ENCODE assay signal across 28 cellular contexts in genomic region chr9:134221273-134222017, GRCh38. TPM values are rescaled to one million over a fixed set of nuclear protein-coding genes. Genes with fewer than 3 reads are reported as not detected.
DNase-seq lines count a peak whose midpoint lies in the region; FAIRE-seq and TF ChIP-seq lines count a peak whose summit lies in the region.
"Had no signal": no experiment of that assay in that cellular context is flagged by ENCODE, and none has a peak within 500 bp of the region (broad histone marks: within the 10 kb centered on the region; RNA-seq: fewer than 3 reads in every experiment).

No MANE protein-coding gene starts in this region.

- H3K9me3 Mint-ChIP-seq in activated CD4-positive, alpha-beta T cell treated with anti-CD3 and anti-CD28 coated beads, Interleukin-2, amount 10 ng/mL, durations not matched to agents 24 days and 14 days = no peaks in the 10 kb centered on the region
- H3K9me3 Mint-ChIP-seq: CD4-positive, CD25-positive, alpha-beta regulatory T cell; memory B cell; stimulated activated naive CD8-positive, alpha-beta T cell treated with anti-CD3 and anti-CD28 coated beads, Interleukin-15, amount 100 ng/mL, for 72 hours; WTC11 had no signal

- CTCF ChIA-PET in HEK293 (lab: Yijun Ruan, JAX) = no interaction called here

- POLR2A ChIA-PET in HEK293 (lab: Yijun Ruan, JAX) = no interaction called here

- DNase-seq in NCI-H2171 treated with DMSO at 0.1 percent for 48 hours (lab: John Stamatoyannopoulos, UW) = peak; percentile 80
- peak; percentile 64 for DNase-seq in kidney
- DNase-seq in posterior vena cava (ENCODE audit: low spot score) = peak; percentile 74
- DNase-seq in activated CD4-positive, alpha-beta T cell treated with anti-CD3 and anti-CD28 coated beads, Interleukin-2, amount 10 ng/mL, durations not matched to agents 24 days and 14 days = no peak
- no peak for DNase-seq in activated T-cell treated with anti-CD3 and anti-CD28 coated beads, Interleukin-2, amount 50 U/mL, for 1 hour
- DNase-seq in activated gamma-delta T cell treated with Interleukin-2 at 50 U/mL for 16 hours = no peak
- DNase-seq in BE2C = no peak
- DNase-seq: activated CD4-positive, alpha-beta T cell treated with anti-CD3 and anti-CD28 coated beads, Interleukin-2, amount 50 U/mL, for 1 hour; activated naive CD4-positive, alpha-beta T cell; activated T-cell treated with anti-CD3 and anti-CD28 coated beads, Interleukin-2, amount 50 U/mL, for 48 hours; CD4-positive, CD25-positive, alpha-beta regulatory T cell; EL; GOT3; NCI-H187; NCI-H2227 treated with DMSO at 0.1 percent for 48 hours; stimulated activated CD8-positive, alpha-beta memory T cell treated with anti-CD3 and anti-CD28 coated beads, Interleukin-4, amount 100 ng/mL, for 48 hours; stimulated activated naive CD8-positive, alpha-beta T cell treated with anti-CD3 and anti-CD28 coated beads, Interleukin-15, amount 100 ng/mL, for 72 hours; T1000 had no signal

- no peaks in the 10 kb centered on the region for H3K36me3 Mint-ChIP-seq in activated CD4-positive, alpha-beta T cell treated with anti-CD3 and anti-CD28 coated beads, Interleukin-2, amount 10 ng/mL, durations not matched to agents 24 days and 14 days (ENCODE audit: low read depth)
- H3K36me3 Mint-ChIP-seq: CD4-positive, CD25-positive, alpha-beta regulatory T cell; memory B cell; WTC11 had no signal

- no peak overlapping the region for H3K4me3 ChIP-seq in HEK293 (ENCODE audit: low read depth, low read length)
- no peak overlapping the region for H3K4me3 ChIP-seq in kidney (ENCODE audit: low read length in 2 of 2)
- no peak overlapping the region for H3K4me3 ChIP-seq in BE2C (ENCODE audit: low read depth, low read length)
- H3K4me3 ChIP-seq: GM12878 had no signal

- H3K4me1 Mint-ChIP-seq in activated CD4-positive, alpha-beta T cell treated with anti-CD3 and anti-CD28 coated beads, Interleukin-2, amount 10 ng/mL, durations not matched to agents 24 days and 14 days = no peaks in the 10 kb centered on the region
- H3K4me1 Mint-ChIP-seq: memory B cell; stimulated activated naive CD8-positive, alpha-beta T cell treated with anti-CD3 and anti-CD28 coated beads, Interleukin-15, amount 100 ng/mL, for 72 hours had no signal

- H3K4me1 ChIP-seq in HEK293 (ENCODE audit: control insufficient read depth, insufficient read depth, low read length) (peaks cover 6% of the 10 kb centered on the region; the same call in 1 of the 2 replicates), kidney (ENCODE audit: control insufficient read depth in 1 of 2, insufficient read depth in 1 of 2, low read depth in 1 of 2, low read length in 2 of 2) (peaks cover 9 to 12% of the 10 kb centered on the region in 2 donors), BE2C (no peaks in the 10 kb centered on the region)

- H3K27me3 Mint-ChIP-seq in activated CD4-positive, alpha-beta T cell treated with anti-CD3 and anti-CD28 coated beads, Interleukin-2, amount 10 ng/mL, durations not matched to agents 24 days and 14 days = no peaks in the 10 kb centered on the region
- H3K27me3 Mint-ChIP-seq: CD4-positive, CD25-positive, alpha-beta regulatory T cell; stimulated activated naive CD8-positive, alpha-beta T cell treated with anti-CD3 and anti-CD28 coated beads, Interleukin-15, amount 100 ng/mL, for 72 hours had no signal

- no peaks in the 10 kb centered on the region for H3K36me3 ChIP-seq in HEK293 (ENCODE audit: control insufficient read depth in 2 of 2, insufficient read depth in 1 of 2, low read length in 2 of 2)
- no peaks in the 10 kb centered on the region for H3K36me3 ChIP-seq in kidney (ENCODE audit: control insufficient read depth in 1 of 2, insufficient read depth in 2 of 2, low read length in 2 of 2)
- no peaks in the 10 kb centered on the region for H3K36me3 ChIP-seq in BE2C

- H3K27ac Mint-ChIP-seq in activated CD4-positive, alpha-beta T cell treated with anti-CD3 and anti-CD28 coated beads, Interleukin-2, amount 10 ng/mL, durations not matched to agents 24 days and 14 days = no peak overlapping the region
- H3K27ac Mint-ChIP-seq: CD4-positive, CD25-positive, alpha-beta regulatory T cell; memory B cell; progenitor cell of endocrine pancreas; stimulated activated naive CD8-positive, alpha-beta T cell treated with anti-CD3 and anti-CD28 coated beads, Interleukin-15, amount 100 ng/mL, for 72 hours; WTC11 had no signal

- no peaks in the 10 kb centered on the region for H3K27me3 ChIP-seq in BE2C

- intact Hi-C loops in kidney (cut with DNase I) = no loop called here
- intact Hi-C loops in posterior vena cava (cut with DNase I) = no loop called here
- intact Hi-C loops in activated CD4-positive, alpha-beta T cell treated with anti-CD3 and anti-CD28 coated beads, Interleukin-2, amount 10 ng/mL, durations not matched to agents 24 days and 14 days (cut with micrococcal nuclease) = no loop called here

- H3K27ac ChIP-seq in HEK293 (ENCODE audit: extremely low read depth, low read depth, low read length) (no peak overlapping the region), kidney (ENCODE audit: low read depth in 2 of 2, low read length in 2 of 2) (no peak overlapping the region)

- no peak overlapping the region for H3K4me3 Mint-ChIP-seq in activated CD4-positive, alpha-beta T cell treated with anti-CD3 and anti-CD28 coated beads, Interleukin-2, amount 10 ng/mL, durations not matched to agents 24 days and 14 days
- H3K4me3 Mint-ChIP-seq: CD4-positive, CD25-positive, alpha-beta regulatory T cell; memory B cell; stimulated activated naive CD8-positive, alpha-beta T cell treated with anti-CD3 and anti-CD28 coated beads, Interleukin-15, amount 100 ng/mL, for 72 hours; WTC11 had no signal

- TF ChIP-seq CTCF in HEK293 (tag by site-specific recombination; IDR thresholded peaks at IDR 0.05) (no peak), kidney (IDR thresholded peaks at IDR 0.05; ENCODE audit: borderline replicate concordance, extremely low read depth, insufficient read depth) (no peak), BE2C (IDR thresholded peaks at IDR 0.05; ENCODE audit: low read depth, low read length) (no peak)

- no peak for FAIRE-seq in kidney (lab: Jason Lieb, UNC)
- FAIRE-seq: GM12878, islet of Langerhans had no signal

- no peak overlapping the region for H3K9ac ChIP-seq in kidney (ENCODE audit: low read length in 2 of 2)

- H3K9me3 ChIP-seq in HEK293 (ENCODE audit: control insufficient read depth, insufficient read depth, low read depth, low read length) = no peaks in the 10 kb centered on the region
- no peaks in the 10 kb centered on the region for H3K9me3 ChIP-seq in kidney (ENCODE audit: control insufficient read depth in 1 of 2, low read length in 2 of 2)
- no peaks in the 10 kb centered on the region for H3K9me3 ChIP-seq in BE2C

TF ChIP-seq in HEK293, 187 proteins besides CTCF, POLR2A, EP300 and RAD21:
- TF ChIP-seq, protein P1, sequence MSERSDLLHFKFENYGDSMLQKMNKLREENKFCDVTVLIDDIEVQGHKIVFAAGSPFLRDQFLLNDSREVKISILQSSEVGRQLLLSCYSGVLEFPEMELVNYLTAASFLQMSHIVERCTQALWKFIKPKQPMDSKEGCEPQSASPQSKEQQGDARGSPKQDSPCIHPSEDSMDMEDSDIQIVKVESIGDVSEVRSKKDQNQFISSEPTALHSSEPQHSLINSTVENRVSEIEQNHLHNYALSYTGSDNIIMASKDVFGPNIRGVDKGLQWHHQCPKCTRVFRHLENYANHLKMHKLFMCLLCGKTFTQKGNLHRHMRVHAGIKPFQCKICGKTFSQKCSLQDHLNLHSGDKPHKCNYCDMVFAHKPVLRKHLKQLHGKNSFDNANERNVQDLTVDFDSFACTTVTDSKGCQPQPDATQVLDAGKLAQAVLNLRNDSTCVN (tag by site-specific recombination; optimal IDR thresholded peaks at IDR 0.05) = no peak
- TF ChIP-seq ZNF600 (tag by site-specific recombination; IDR thresholded peaks at IDR 0.05) = peak; percentile 69
- no peak for TF ChIP-seq ZBTB21 (tag by site-specific recombination; IDR thresholded peaks at IDR 0.05)
- TF ChIP-seq ZNF660 (tag by site-specific recombination; IDR thresholded peaks at IDR 0.05) = no peak
TF ChIP-seq in HEK293: peak in this region for 1.

RNA-seq across cellular contexts. Expression of gene RNU6ATAC, which starts 57.1 kb away (rescaled TPM):
- 232 TPM for total RNA-seq in kidney
- not detected for polyA plus RNA-seq in kidney (ENCODE audit: insufficient read depth, low read depth, low replicate concordance)
- 100 to 1,000 TPM; 327 to 473 TPM for total RNA-seq in posterior vena cava
- total RNA-seq in activated CD4-positive, alpha-beta T cell treated with anti-CD3 and anti-CD28 coated beads, Interleukin-2, amount 10 ng/mL, durations not matched to agents 24 days and 14 days = 16.3 and 40.4 TPM in 2 replicates
- 32.9 TPM for polyA plus RNA-seq in BE2C (2012; ENCODE audit: insufficient read depth, insufficient read length, low read depth)
- total RNA-seq: LHCN-M2, myocyte, skeletal muscle tissue had no signal
- polyA plus RNA-seq: CD4-positive, CD25-positive, alpha-beta regulatory T cell; GM12878; thymus had no signal

Comparison
In these comparisons a context has a peak if more than half of its experiments do, and no peak if none do; other contexts are left out.
1. DNase-seq: peak in NCI-H2171 treated with DMSO at 0.1 percent for 48 hours (single experiment), kidney (single experiment) and posterior vena cava (single experiment); none in activated CD4-positive, alpha-beta T cell treated with anti-CD3 and anti-CD28 coated beads, Interleukin-2, amount 10 ng/mL, durations not matched to agents 24 days and 14 days (single experiment), activated T-cell treated with anti-CD3 and anti-CD28 coated beads, Interleukin-2, amount 50 U/mL, for 1 hour (single experiment), activated gamma-delta T cell treated with Interleukin-2 at 50 U/mL for 16 hours (single experiment) and BE2C (single experiment).